1 cellular context compared by ENCODE assay signal in genomic region chr15:83107841-83108181, GRCh38.
TF ChIP-seq lines count a peak whose summit lies in the region.

No MANE protein-coding gene starts in this region.

TF ChIP-seq in WTC11, 78 proteins besides CTCF, POLR2A, EP300 and RAD21 (continued from another document):
- no peak for TF ChIP-seq E2F5 (CRISPR knock-in tag; IDR thresholded peaks at IDR 0.05)
- no peak for TF ChIP-seq TCF7 (CRISPR knock-in tag; IDR thresholded peaks at IDR 0.05; ENCODE audit: low read depth)
- TF ChIP-seq KAT7 (CRISPR knock-in tag; IDR thresholded peaks at IDR 0.05; ENCODE audit: borderline replicate concordance), result no peak
- no peak for TF ChIP-seq GRHL2 (CRISPR knock-in tag; IDR thresholded peaks at IDR 0.05; ENCODE audit: insufficient replicate concordance, severe bottlenecking)
- 0 out of 2 replicates have a peak, but pooled peaks have one; percentile 37 for TF ChIP-seq SMAD4 (CRISPR knock-in tag; IDR thresholded peaks at IDR 0.05)
- no peak for TF ChIP-seq NFYB (CRISPR knock-in tag; conservative IDR thresholded peaks at IDR 0.05; ENCODE audit: low read depth)
- TF ChIP-seq TEAD1 (CRISPR knock-in tag; IDR thresholded peaks at IDR 0.05), result no peak
- peak; percentile 13; the same call in 1 of the 2 replicates for TF ChIP-seq ZNF219 (CRISPR knock-in tag; IDR thresholded peaks at IDR 0.05; ENCODE audit: borderline replicate concordance)
- no peak for TF ChIP-seq ZNF138 (CRISPR knock-in tag; conservative IDR thresholded peaks at IDR 0.05)
- TF ChIP-seq ZNF281 (CRISPR knock-in tag; IDR thresholded peaks at IDR 0.05), result no peak
- TF ChIP-seq ZNF232 (CRISPR knock-in tag; IDR thresholded peaks at IDR 0.05), result no peak
- no peak for TF ChIP-seq ATF3 (CRISPR knock-in tag; conservative IDR thresholded peaks at IDR 0.05)
- no peak for TF ChIP-seq ZNF416 (CRISPR knock-in tag; IDR thresholded peaks at IDR 0.05)
- no peak for TF ChIP-seq ZMAT4 (CRISPR knock-in tag; IDR thresholded peaks at IDR 0.05)
- 0 out of 2 replicates have a peak, but pooled peaks have one; percentile 10 for TF ChIP-seq USF1 (CRISPR knock-in tag; IDR thresholded peaks at IDR 0.05)
- no peak for TF ChIP-seq EMX1 (CRISPR knock-in tag; IDR thresholded peaks at IDR 0.05)
- TF ChIP-seq PRRX2 (CRISPR knock-in tag; IDR thresholded peaks at IDR 0.05), result no peak
- no peak for TF ChIP-seq ZBTB21 (CRISPR knock-in tag; IDR thresholded peaks at IDR 0.05; ENCODE audit: borderline replicate concordance)
- no peak for TF ChIP-seq MXD4 (CRISPR knock-in tag; IDR thresholded peaks at IDR 0.05; ENCODE audit: borderline replicate concordance)
- TF ChIP-seq FOXP4 (CRISPR knock-in tag; IDR thresholded peaks at IDR 0.05), result no peak
- no peak for TF ChIP-seq FOXP1 (CRISPR knock-in tag; IDR thresholded peaks at IDR 0.05; ENCODE audit: borderline replicate concordance)
- TF ChIP-seq ZNF121 (CRISPR knock-in tag; IDR thresholded peaks at IDR 0.05), result no peak
- TF ChIP-seq TP53 (CRISPR knock-in tag; IDR thresholded peaks at IDR 0.05), result no peak
- no peak for TF ChIP-seq E2F1 (CRISPR knock-in tag; IDR thresholded peaks at IDR 0.05)
- TF ChIP-seq MAX (CRISPR knock-in tag; IDR thresholded peaks at IDR 0.05), result 0 out of 2 replicates have a peak, but pooled peaks have one; percentile 16
- no peak for TF ChIP-seq SMAD3 (CRISPR knock-in tag; IDR thresholded peaks at IDR 0.05; ENCODE audit: borderline replicate concordance)
